Comparison of ENCODE assay signal across 8 cellular contexts in genomic region chr9:133112361-133113026, GRCh38. TPM values are rescaled to one million over a fixed set of nuclear protein-coding genes. Genes with fewer than 3 reads are reported as not detected.
DNase-seq lines count a peak whose midpoint lies in the region; ATAC-seq and FAIRE-seq lines count a peak whose summit lies in the region.
"Had no signal": no experiment of that assay in that cellular context is flagged by ENCODE, and none has a peak within 500 bp of the region (broad histone marks: within the 10 kb centered on the region; RNA-seq: fewer than 3 reads in every experiment).

No MANE protein-coding gene starts in this region.

- peak overlapping the region in 1 of 2 donors; percentile 15 for H3K4me3 ChIP-seq in stomach smooth muscle (ENCODE audit: low read length in 2 of 2)

- FAIRE-seq in frontal cortex (lab: Jason Lieb, UNC) = no peak

- H3K9me3 ChIP-seq in stomach smooth muscle (ENCODE audit: control insufficient read depth in 2 of 2, low read length in 2 of 2) = no peaks in the 10 kb centered on the region

- peaks cover 76% of the 10 kb centered on the region for H3K36me3 Mint-ChIP-seq in activated T-helper 17 cell treated with anti-CD3 and anti-CD28 coated beads, Interleukin-2, amount 50 U/mL, for 72 hours (ENCODE audit: low read depth)

- H3K9ac ChIP-seq in stomach smooth muscle (ENCODE audit: low read length in 2 of 2) = peak overlapping the region in 1 of 2 donors; percentile 55
- H3K9ac ChIP-seq: KMS-11 had no signal

- no peaks in the 10 kb centered on the region for H3K9me3 Mint-ChIP-seq in activated T-helper 17 cell treated with anti-CD3 and anti-CD28 coated beads, Interleukin-2, amount 50 U/mL, for 72 hours

- DNase-seq in Kasumi-1 (lab: John Stamatoyannopoulos, UW) (peak; percentile 75 to 83), left lobe of liver (ENCODE audit: low spot score) (peak; percentile 63), frontal cortex (ENCODE audit: low spot score in 2 of 2) (no peak), NCI-H1436 treated with DMSO at 0.1 percent for 48 hours (lab: John Stamatoyannopoulos, UW) (no peak), midbrain (lab: John Stamatoyannopoulos, UW) (no peak)

- peaks cover 18 to 24% of the 10 kb centered on the region in 2 donors for H3K36me3 ChIP-seq in stomach smooth muscle (ENCODE audit: control insufficient read depth in 2 of 2, insufficient read depth in 2 of 2, low read length in 2 of 2)

- peaks cover 18% of the 10 kb centered on the region for H3K4me1 Mint-ChIP-seq in activated T-helper 17 cell treated with anti-CD3 and anti-CD28 coated beads, Interleukin-2, amount 50 U/mL, for 72 hours

- peak overlapping the region; percentile 85 for H3K4me3 Mint-ChIP-seq in activated T-helper 17 cell treated with anti-CD3 and anti-CD28 coated beads, Interleukin-2, amount 50 U/mL, for 72 hours

- peaks cover 55% of the 10 kb centered on the region for H3K4me1 ChIP-seq in stomach smooth muscle (ENCODE audit: control insufficient read depth, insufficient read depth, low read length)

- no peak overlapping the region for H3K27ac Mint-ChIP-seq in activated T-helper 17 cell treated with anti-CD3 and anti-CD28 coated beads, Interleukin-2, amount 50 U/mL, for 72 hours

- H3K27me3 Mint-ChIP-seq in activated T-helper 17 cell treated with anti-CD3 and anti-CD28 coated beads, Interleukin-2, amount 50 U/mL, for 72 hours = no peaks in the 10 kb centered on the region

- ATAC-seq in activated T-helper 17 cell treated with anti-CD3 and anti-CD28 coated beads, Interleukin-2, amount 50 U/mL, for 72 hours (replicated peaks) = peak; percentile 5
- ATAC-seq in left lobe of liver = no peak

- no peaks in the 10 kb centered on the region for H3K27me3 ChIP-seq in stomach smooth muscle (ENCODE audit: control insufficient read depth in 1 of 2, insufficient read depth in 2 of 2, low read length in 2 of 2)

- H3K27ac ChIP-seq in stomach smooth muscle (ENCODE audit: low read length) = peak overlapping the region; percentile 71
- H3K27ac ChIP-seq: KMS-11 had no signal

RNA-seq across cellular contexts. Expression of gene RALGDS, which starts 8.5 kb away (rescaled TPM):
- total RNA-seq in activated T-helper 17 cell treated with anti-CD3 and anti-CD28 coated beads, Interleukin-2, amount 50 U/mL, for 72 hours = 100 to 1,000 TPM; 101 to 156 TPM
- 4.7 TPM for total RNA-seq in left lobe of liver
- 79.9 TPM for total RNA-seq in frontal cortex

RNA-seq across cellular contexts. Expression of gene CEL, which starts 50.7 kb away (rescaled TPM):
- 1 to 10 TPM; 1.2 to 4.2 TPM for total RNA-seq in activated T-helper 17 cell treated with anti-CD3 and anti-CD28 coated beads, Interleukin-2, amount 50 U/mL, for 72 hours
- total RNA-seq in left lobe of liver = 7.7 TPM
- total RNA-seq in frontal cortex = 0.41 TPM

RNA-seq across cellular contexts. Expression of gene GBGT1, which starts 51.2 kb away (rescaled TPM):
- 1 to 10 TPM; 2.8 to 7.2 TPM for total RNA-seq in activated T-helper 17 cell treated with anti-CD3 and anti-CD28 coated beads, Interleukin-2, amount 50 U/mL, for 72 hours
- total RNA-seq in left lobe of liver (1.2 TPM), frontal cortex (2.0 TPM)

Comparison
In these comparisons a context has a peak if more than half of its experiments do, and no peak if none do; other contexts are left out.
1. DNase-seq: peak in Kasumi-1 (2 of 2) and left lobe of liver (single experiment); none in frontal cortex (0 of 2), NCI-H1436 treated with DMSO at 0.1 percent for 48 hours (single experiment) and midbrain (single experiment).
2. RNA of gene RALGDS, which starts 8.5 kb away (total RNA-seq): 101 to 156 TPM in activated T-helper 17 cell treated with anti-CD3 and anti-CD28 coated beads, Interleukin-2, amount 50 U/mL, for 72 hours and 79.9 TPM in frontal cortex (single experiment); 4.7 TPM in left lobe of liver (single experiment); every median in the first group is over 10 times any median in the second.